In genomic region chr6:73200247-73200646, GRCh38 we compare ENCODE assay signal across 3 cellular contexts. TPM values are rescaled to one million over a fixed set of nuclear protein-coding genes. Genes with fewer than 3 reads are reported as not detected.
"Had no signal": no experiment of that assay in that cellular context is flagged by ENCODE, and none has a peak within 500 bp of the region (broad histone marks: within the 10 kb centered on the region; RNA-seq: fewer than 3 reads in every experiment).

No MANE protein-coding gene starts in this region.

- DNase-seq: GDM1, GF-D8 had no signal

- H3K4me3 ChIP-seq: GM12878 had no signal

- ATAC-seq: GM12878 had no signal

RNA-seq across cellular contexts. Expression of gene KHDC1L, which starts 25.0 kb away (rescaled TPM):
- total RNA-seq: GM12878 had no signal
